In the genomic region with DNA sequence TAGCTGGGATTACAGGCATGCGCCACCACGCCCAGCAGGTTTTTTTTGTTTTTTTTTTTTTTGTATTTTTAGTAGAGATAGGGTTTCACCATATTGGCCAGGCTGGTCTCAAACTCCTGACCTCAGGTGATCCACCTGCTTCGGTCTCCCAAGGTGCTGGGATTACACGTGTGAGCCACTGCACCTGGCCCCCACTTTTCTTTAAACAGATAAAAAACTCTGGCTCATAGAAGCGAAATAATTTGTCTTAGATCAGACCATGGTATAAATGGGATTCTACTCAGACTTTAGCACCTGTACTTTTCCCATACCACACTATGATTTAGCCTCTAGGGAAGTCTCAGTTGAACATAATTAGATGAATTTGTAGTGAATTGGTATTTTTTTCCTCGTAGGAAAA, we compare ENCODE assay signal across 16 cellular contexts.
"Had no signal": no experiment of that assay in that cellular context is flagged by ENCODE, and none has a peak within 500 bp of the region (broad histone marks: within the 10 kb centered on the region; RNA-seq: fewer than 3 reads in every experiment).

No MANE protein-coding gene starts in this region.

- H3K4me3 ChIP-seq: heart left ventricle, suprapubic skin had no signal

- ATAC-seq: activated CD8-positive, alpha-beta memory T cell treated with anti-CD3 and anti-CD28 coated beads, Interleukin-2, amount 10 ng/mL, durations not matched to agents 7 days and 5 days; activated T-helper 17 cell treated with anti-CD3 and anti-CD28 coated beads, Interleukin-2, amount 50 U/mL, for 72 hours had no signal

- H3K27ac ChIP-seq: suprapubic skin had no signal

- H3K36me3 ChIP-seq: suprapubic skin had no signal

- DNase-seq: activated CD4-positive, alpha-beta memory T cell treated with anti-CD3 and anti-CD28 coated beads, Interleukin-2, amount 10 ng/mL, durations not matched to agents 7 days and 5 days; activated CD4-positive, alpha-beta T cell treated with anti-CD3 and anti-CD28 coated beads for 48 hours; activated CD4-positive, CD25-positive, alpha-beta regulatory T cell; activated CD8-positive, alpha-beta memory T cell treated with anti-CD3 and anti-CD28 coated beads, Interleukin-2, amount 10 ng/mL, durations not matched to agents 7 days and 5 days; activated naive CD4-positive, alpha-beta T cell treated with Interleukin-2 at 50 U/mL for 16 hours; anterior cingulate cortex; cortex of kidney; erythroblast; heart left ventricle; posterior cingulate gyrus; SK-N-SH; T-helper 9 cell had no signal

- H3K9me3 ChIP-seq: heart left ventricle, SK-N-SH, suprapubic skin had no signal

- FAIRE-seq: endometrium, frontal cortex had no signal

- H3K9ac ChIP-seq: SK-N-SH had no signal

- H3K27me3 ChIP-seq: heart left ventricle, suprapubic skin had no signal

- H3K4me2 ChIP-seq: SK-N-SH had no signal
